Comparison of ENCODE assay signal across 1 cellular context in genomic region chr4:55546633-55547460, GRCh38.
TF ChIP-seq lines count a peak whose summit lies in the region.

Gene CLOCK, minus strand, starts transcription at chr4:55546909. Its CDS starts 64,124 bp downstream, at chr4:55482785.

TF ChIP-seq in IMR-90, 13 proteins besides CTCF, POLR2A, EP300 and RAD21:
- TF ChIP-seq MAZ (IDR thresholded peaks at IDR 0.05; ENCODE audit: borderline replicate concordance, low read depth, low read length): peak; percentile 73; the same call in 1 of the 2 replicates
- no peak for TF ChIP-seq CHD1 (IDR thresholded peaks at IDR 0.05; ENCODE audit: low read depth, low read length)
- TF ChIP-seq MXI1 (IDR thresholded peaks at IDR 0.05; ENCODE audit: borderline replicate concordance, low read depth, low read length): peak; percentile 32; the same call in 1 of the 2 replicates
TF ChIP-seq in IMR-90: peak in this region for 2.
